Comparison of ENCODE assay signal across 8 cellular contexts in the genomic region with DNA sequence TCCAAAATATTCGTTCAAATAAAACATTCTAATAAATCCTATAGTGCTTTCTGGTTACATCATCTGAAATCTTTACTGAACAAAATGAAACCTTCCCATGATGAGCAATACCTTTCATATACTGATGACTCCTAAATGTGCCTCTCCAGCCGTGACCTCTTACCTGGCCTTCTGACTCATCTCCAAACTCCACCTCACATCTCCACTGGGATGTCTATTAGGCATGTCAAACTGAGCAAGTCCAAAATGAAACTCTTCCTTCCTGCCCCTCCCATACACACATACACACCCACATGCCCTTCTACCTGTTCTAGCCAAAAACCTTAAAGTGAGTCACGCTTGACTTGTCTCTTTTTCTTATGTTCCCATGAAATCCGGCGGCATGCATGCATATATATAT. TPM values are rescaled to one million over a fixed set of nuclear protein-coding genes. Genes with fewer than 3 reads are reported as not detected.
DNase-seq lines count a peak whose midpoint lies in the region; ATAC-seq and TF ChIP-seq lines count a peak whose summit lies in the region.

No MANE protein-coding gene starts in this region.

- DNase-seq in GM13976 (ENCODE audit: low spot score) (peak; percentile 54), germinal center (ENCODE audit: low spot score) (peak; percentile 9), H9 (no peak), NCI-H1092 treated with DMSO at 0.1 percent for 48 hours (lab: John Stamatoyannopoulos, UW) (no peak), COLO829 (ENCODE audit: low spot score) (no peak), aorta (no peak)

- WGBS in H9 (ENCODE audit: extremely low coverage, insufficient read length, low lambda C conversion rate): no CpG with 5 or more reads among the region's 5 CpGs
- 90 to 91% methylated on average over 5 of the region's 5 CpGs for WGBS in aorta, 2 donors

- H3K9ac ChIP-seq in H9 (ENCODE audit: extremely low read depth, insufficient read length, low read length): no peak overlapping the region

- no peak overlapping the region for H2AK5ac ChIP-seq in H9 (ENCODE audit: insufficient read length, low read length)

- H2BK20ac ChIP-seq in H9 (ENCODE audit: low read depth, low read length, poor library complexity, severe bottlenecking): no peak overlapping the region

- H4K91ac ChIP-seq in H9 (ENCODE audit: insufficient read length, low read depth, low read length): no peak overlapping the region

- no peaks in the 10 kb centered on the region for H3K79me1 ChIP-seq in H9 (ENCODE audit: insufficient read depth, low read depth, low read length, poor library complexity, severe bottlenecking)

- H3K18ac ChIP-seq in H9 (ENCODE audit: insufficient read length, low read depth, low read length): no peak overlapping the region

- no peak overlapping the region for H2AFZ ChIP-seq in H9 (ENCODE audit: low read length)

- peaks cover 26% of the 10 kb centered on the region for H3K36me3 Mint-ChIP-seq in IgD-negative memory B cell
- peaks cover 0 to 9% (median 2%) of the 10 kb centered on the region in 3 experiments; a peak in 3 of 7 replicates for H3K36me3 Mint-ChIP-seq in H9 (ENCODE audit: insufficient read depth in 1 of 3, low read depth in 3 of 3)

- H3K27ac ChIP-seq in H9 (ENCODE audit: insufficient read length, low read depth, low read length) (no peak overlapping the region), aorta (ENCODE audit: low read depth in 1 of 2, low read length in 2 of 2) (no peak overlapping the region)

- H3K4me3 Mint-ChIP-seq in IgD-negative memory B cell (peak overlapping the region in 3 of 4 donors; percentile 1 to 85 (median 55)), H9 (no peak overlapping the region)

- no peaks in the 10 kb centered on the region for H3K27me3 Mint-ChIP-seq in IgD-negative memory B cell
- H3K27me3 Mint-ChIP-seq in H9 (ENCODE audit: low read depth): no peaks in the 10 kb centered on the region; the same call in 1 of the 2 replicates

- H2BK15ac ChIP-seq in H9 (ENCODE audit: low read depth, low read length): no peak overlapping the region

- intact Hi-C loops in aorta (cut with DNase I): no loop called here

- no peak overlapping the region for H2BK12ac ChIP-seq in H9 (ENCODE audit: insufficient read length, low read depth, low read length)

- no peak overlapping the region for H2BK120ac ChIP-seq in H9 (ENCODE audit: low read depth, low read length, poor library complexity, severe bottlenecking)

- H3K79me2 ChIP-seq in H9 (ENCODE audit: insufficient read depth, low read length): no peaks in the 10 kb centered on the region

- H3K27me3 ChIP-seq in H9 (ENCODE audit: insufficient read depth, low read length) (no peaks in the 10 kb centered on the region), aorta (ENCODE audit: control insufficient read depth in 1 of 2, insufficient read depth in 2 of 2, low read length in 1 of 2) (no peaks in the 10 kb centered on the region)

- no peak overlapping the region for H4K5ac ChIP-seq in H9 (ENCODE audit: insufficient read length, low read depth, low read length)

- no peak overlapping the region for H3K14ac ChIP-seq in H9 (ENCODE audit: insufficient read depth, low read length)

- no peaks in the 10 kb centered on the region for H3K23me2 ChIP-seq in H9 (ENCODE audit: insufficient read length, low read depth, low read length, poor library complexity, severe bottlenecking)

- H3K4me1 Mint-ChIP-seq in IgD-negative memory B cell (peaks cover 13 to 28% (median 25%) of the 10 kb centered on the region in 3 donors), H9 (peaks cover 19 to 21% of the 10 kb centered on the region in 2 experiments)

- H3K4me1 ChIP-seq in H9 (ENCODE audit: insufficient read depth, low read length) (peaks cover 7% of the 10 kb centered on the region), aorta (ENCODE audit: control insufficient read depth in 1 of 2, insufficient read depth in 2 of 2, low read length in 2 of 2) (no peaks in the 10 kb centered on the region)

- in situ Hi-C loops in GM13976 (cut with MboI; ENCODE audit: low sequenced_read_pairs, unreplicated experiment): no loop called here

- H3K9me3 Mint-ChIP-seq in IgD-negative memory B cell: no peaks in the 10 kb centered on the region
- no peaks in the 10 kb centered on the region for H3K9me3 Mint-ChIP-seq in H9

- H3K4ac ChIP-seq in H9 (ENCODE audit: low read depth, low read length): no peak overlapping the region

- H3K23ac ChIP-seq in H9 (ENCODE audit: insufficient read length, low read depth, low read length): no peak overlapping the region

- H3K36me3 ChIP-seq in aorta (ENCODE audit: control insufficient read depth in 1 of 2, insufficient read depth in 2 of 2, low read length in 1 of 2): peaks cover 0 to 5% of the 10 kb centered on the region in 2 donors

- no peak overlapping the region for H4K8ac ChIP-seq in H9 (replicated peaks; ENCODE audit: insufficient read length, low read depth, low read length)

- peaks cover 5% of the 10 kb centered on the region for H4K20me1 ChIP-seq in H9 (ENCODE audit: control insufficient read depth, insufficient read depth, insufficient read length)

- H2BK5ac ChIP-seq in H9 (ENCODE audit: insufficient read length, low read length): no peak overlapping the region

- H3K56ac ChIP-seq in H9 (ENCODE audit: insufficient read length, low read depth, low read length): no peak overlapping the region

- H3K4me3 ChIP-seq in aorta (ENCODE audit: low read length in 2 of 2): no peak overlapping the region

- TF ChIP-seq CTCF in GM13976 (IDR thresholded peaks at IDR 0.05; ENCODE audit: borderline replicate concordance, control extremely low read depth, extremely low read depth, insufficient read depth, missing control alignments) (no peak), H9 (conservative IDR thresholded peaks at IDR 0.05) (no peak)

- no peak overlapping the region for H3K4me2 ChIP-seq in H9 (ENCODE audit: insufficient read depth, insufficient read length, low read length)

- H3K27ac Mint-ChIP-seq in IgD-negative memory B cell (peak overlapping the region; percentile 4 to 93 (median 37)), H9 (no peak overlapping the region)

- H3K9me3 ChIP-seq in H9 (ENCODE audit: control insufficient read depth, low read depth, low read length) (no peaks in the 10 kb centered on the region), aorta (ENCODE audit: control insufficient read depth, low read length) (no peaks in the 10 kb centered on the region)

- ATAC-seq in GM21723 (IDR thresholded peaks at IDR 0.05; ENCODE audit: unreplicated experiment) (peak; percentile 92), aorta (ENCODE audit: low FRiP score) (no peak)

- no peak overlapping the region for H3T11ph ChIP-seq in H9 (ENCODE audit: low read length)

RNA-seq across cellular contexts. Expression of a gene that starts 22.9 kb away (rescaled TPM):
- polyA plus RNA-seq in IgD-negative memory B cell (32.9 TPM), aorta (1 to 10 TPM; 3.7 to 5.8 TPM)
- total RNA-seq in H9 (2021) (1.6 and 1.9 TPM in 2 replicates), aorta (10 to 100 TPM; 10.2 to 24.1 TPM)

Comparison
In these comparisons a context has a peak if more than half of its experiments do, and no peak if none do; other contexts are left out.
1. DNase-seq: peak in GM13976 (single experiment) and germinal center (single experiment); none in H9 (single experiment), NCI-H1092 treated with DMSO at 0.1 percent for 48 hours (single experiment), COLO829 (single experiment) and aorta (0 of 2).
2. H3K27ac Mint-ChIP-seq: peak in IgD-negative memory B cell (3 of 3); none in H9 (0 of 3).
3. H3K4me3 Mint-ChIP-seq: peak in IgD-negative memory B cell (3 of 4); none in H9 (0 of 2).